21 cellular contexts compared by ENCODE assay signal in genomic region chr10:59887972-59888640, GRCh38. TPM values are rescaled to one million over a fixed set of nuclear protein-coding genes. Genes with fewer than 3 reads are reported as not detected.
DNase-seq lines count a peak whose midpoint lies in the region; ATAC-seq, FAIRE-seq and TF ChIP-seq lines count a peak whose summit lies in the region.
"Had no signal": no experiment of that assay in that cellular context is flagged by ENCODE, and none has a peak within 500 bp of the region (broad histone marks: within the 10 kb centered on the region; RNA-seq: fewer than 3 reads in every experiment).

No MANE protein-coding gene starts in this region.

- H3K9ac ChIP-seq in OCI-LY1 (ENCODE audit: low read length) (peak overlapping the region; percentile 15; the same call in 1 of the 2 replicates), GM12878 (ENCODE audit: control insufficient read depth, insufficient read depth, low read length) (no peak overlapping the region), trophoblast cell (ENCODE audit: low read length) (no peak overlapping the region)
- H3K9ac ChIP-seq: parathyroid adenoma had no signal

- TF ChIP-seq POLR2A in GM12878 (IDR thresholded peaks at IDR 0.05; ENCODE audit: low read depth, low read length) = no peak

- H3K9me2 ChIP-seq in OCI-LY1 (ENCODE audit: low read depth, low read length) = no peaks in the 10 kb centered on the region

- H3K4me1 ChIP-seq in OCI-LY1 (ENCODE audit: insufficient read depth, low read length, severe bottlenecking) (peaks cover 82% of the 10 kb centered on the region), GM12878 (ENCODE audit: control insufficient read depth, insufficient read depth, low read length) (peaks cover 41% of the 10 kb centered on the region), trophoblast cell (ENCODE audit: control insufficient read depth in 1 of 2, insufficient read depth in 2 of 2, low read length in 2 of 2) (peaks cover 15 to 16% of the 10 kb centered on the region in 2 experiments)
- H3K4me1 ChIP-seq: parathyroid adenoma had no signal

- POLR2A ChIA-PET in GM12878 (lab: Charles Lee) = interaction anchor here (0.8 kb wide), 2 partner anchors 17 to 20 kb away, joined by 3 read pairs; no protein-coding TSS in a partner anchor

- no peak for TF ChIP-seq EP300 in GM12878 (IDR thresholded peaks at IDR 0.05; ENCODE audit: borderline replicate concordance in 1 of 2, control insufficient read depth in 1 of 2, low read depth in 2 of 2, low read length in 2 of 2)

- no peak for TF ChIP-seq RAD21 in GM12878 (IDR thresholded peaks at IDR 0.05; ENCODE audit: insufficient read depth, low read depth, low read length)

- WGBS in GM12878 (ENCODE audit: insufficient coverage, insufficient replicate concordance, low lambda C conversion rate, missing lambda C conversion rate) = 80% methylated on average over 6 of the region's 6 CpGs
- WGBS in trophoblast cell (ENCODE audit: extremely low coverage, insufficient coverage, insufficient read length) = no CpG with 5 or more reads among the region's 6 CpGs

- no peak overlapping the region for H2BK12ac ChIP-seq in trophoblast cell (ENCODE audit: low read length)

- in situ Hi-C loops in GM12878 (cut with MboI) = no loop called here

- H4K12ac ChIP-seq in trophoblast cell (ENCODE audit: low read depth, low read length) = no peak overlapping the region

- H3K18ac ChIP-seq in trophoblast cell (ENCODE audit: low read length) = peak overlapping the region; percentile 28

- H3K4ac ChIP-seq in trophoblast cell (ENCODE audit: low read depth, low read length) = peak overlapping the region; percentile 61

- peak overlapping the region; percentile 33 for H3K4me3 Mint-ChIP-seq in T-helper 1 cell treated with Interleukin-12 subunit alpha and Interleukin-12 subunit beta and Interleukin-4 antibody, amounts not matched to agents 30 μg/mL and 1 μg/mL, for 36 hours

- H3K4me3 ChIP-seq in OCI-LY1 (ENCODE audit: low read depth, low read length, poor library complexity, severe bottlenecking) (no peak overlapping the region), GM12878 (no peak overlapping the region), trophoblast cell (ENCODE audit: low read depth, low read length) (no peak overlapping the region)
- H3K4me3 ChIP-seq: breast epithelium, upper lobe of left lung had no signal

- no peaks in the 10 kb centered on the region for H3K9me3 Mint-ChIP-seq in T-helper 1 cell treated with Interleukin-12 subunit alpha and Interleukin-12 subunit beta and Interleukin-4 antibody, amounts not matched to agents 30 μg/mL and 1 μg/mL, for 36 hours
- H3K9me3 Mint-ChIP-seq: CD14-positive monocyte had no signal

- H4K20me1 ChIP-seq in OCI-LY1 (ENCODE audit: insufficient read depth, low read length) = no peaks in the 10 kb centered on the region
- H4K20me1 ChIP-seq in GM12878 (ENCODE audit: control insufficient read depth, insufficient read depth) = 0 out of 2 replicates have a peak, but pooled peaks cover 3% of the 10 kb centered on the region

- no peak for TF ChIP-seq CTCF in OCI-LY1 (IDR thresholded peaks at IDR 0.05; ENCODE audit: low read length)
- TF ChIP-seq CTCF in GM12878 (IDR thresholded peaks at IDR 0.05 in 2 of 3, conservative IDR thresholded peaks at IDR 0.05 in 1 of 3; ENCODE audit: control insufficient read depth in 2 of 3, extremely low read depth in 1 of 3, insufficient read depth in 1 of 3, low read depth in 3 of 3, low read length in 3 of 3) = no peak

- H2AFZ ChIP-seq in OCI-LY1 (ENCODE audit: low read length) (no peak overlapping the region), GM12878 (ENCODE audit: control insufficient read depth, low read depth, low read length) (no peak overlapping the region), trophoblast cell (ENCODE audit: insufficient read depth, low read length, poor library complexity) (no peak overlapping the region)
- H2AFZ ChIP-seq: parathyroid adenoma had no signal

- H2BK5ac ChIP-seq in trophoblast cell (ENCODE audit: low read depth, low read length, poor library complexity) = peak overlapping the region; percentile 44

- H3K27ac Mint-ChIP-seq in T-helper 1 cell treated with Interleukin-12 subunit alpha and Interleukin-12 subunit beta and Interleukin-4 antibody, amounts not matched to agents 30 μg/mL and 1 μg/mL, for 36 hours = peak overlapping the region; percentile 71

- no peak for DNase-seq in T-helper 1 cell
- no peak for DNase-seq in GM12878 (ENCODE audit: low read depth, low spot score)
- peak in 1 of 2 donors; percentile 32 for DNase-seq in trophoblast cell
- no peak for DNase-seq in NCI-H1930 (lab: John Stamatoyannopoulos, UW)
- no peak for DNase-seq in NCI-H1436 treated with DMSO at 0.1 percent for 48 hours (lab: John Stamatoyannopoulos, UW)
- DNase-seq: 8988T; activated CD4-positive, alpha-beta T cell treated with anti-CD3 and anti-CD28 coated beads for 4 hours; activated effector memory CD4-positive, alpha-beta T cell treated with Interleukin-2 at 50 U/mL for 16 hours; hypothalamus; SHP77 treated with DMSO at 0.1 percent for 48 hours; stimulated activated CD4-positive, alpha-beta T cell treated with anti-CD3 and anti-CD28 coated beads, Interleukin-4, amount 100 ng/mL, for 24 hours; T-helper 9 cell; upper lobe of left lung had no signal

- SMC1A ChIA-PET in GM12878 (lab: Charles Lee; ENCODE audit: uncharacterized antibody, unreplicated experiment) = interaction anchor here (0.6 to 8.2 kb wide), 7 partner anchors 9 to 53 kb away, joined by 3 to 62 read pairs (median 5); partner anchors contain the start of gene CCDC6

- no peaks in the 10 kb centered on the region for H3K9me3 ChIP-seq in OCI-LY1 (ENCODE audit: low read length)
- no peaks in the 10 kb centered on the region for H3K9me3 ChIP-seq in GM12878 (replicated peaks; ENCODE audit: control insufficient read depth, insufficient read depth, low read length)
- H3K9me3 ChIP-seq in trophoblast cell (ENCODE audit: insufficient read depth, low read depth, low read length) = no peaks in the 10 kb centered on the region
- H3K9me3 ChIP-seq: breast epithelium, upper lobe of left lung had no signal

- H3K23ac ChIP-seq in trophoblast cell (ENCODE audit: low read length) = no peak overlapping the region

- peaks cover 2% of the 10 kb centered on the region for H3K79me1 ChIP-seq in trophoblast cell (ENCODE audit: low read length)

- no peaks in the 10 kb centered on the region for H3K27me3 ChIP-seq in OCI-LY1 (ENCODE audit: insufficient read depth, low read length)
- no peaks in the 10 kb centered on the region for H3K27me3 ChIP-seq in GM12878 (replicated peaks in 1 of 2; ENCODE audit: control insufficient read depth in 2 of 2, insufficient read depth in 2 of 2, low read length in 1 of 2)
- no peaks in the 10 kb centered on the region for H3K27me3 ChIP-seq in trophoblast cell (ENCODE audit: insufficient read depth, low read length)
- H3K27me3 ChIP-seq: breast epithelium, upper lobe of left lung had no signal

- no peaks in the 10 kb centered on the region for H3K27me3 Mint-ChIP-seq in T-helper 1 cell treated with Interleukin-12 subunit alpha and Interleukin-12 subunit beta and Interleukin-4 antibody, amounts not matched to agents 30 μg/mL and 1 μg/mL, for 36 hours (ENCODE audit: low read depth)

- H2AK5ac ChIP-seq in trophoblast cell (ENCODE audit: low read length) = no peak overlapping the region

- peaks cover 12% of the 10 kb centered on the region for H3K36me3 Mint-ChIP-seq in T-helper 1 cell treated with Interleukin-12 subunit alpha and Interleukin-12 subunit beta and Interleukin-4 antibody, amounts not matched to agents 30 μg/mL and 1 μg/mL, for 36 hours (ENCODE audit: low read depth)

- FAIRE-seq in GM12878 (lab: Jason Lieb, UNC) = no peak
- FAIRE-seq: GM12892 had no signal

- H4K91ac ChIP-seq in trophoblast cell (ENCODE audit: low read depth, low read length) = no peak overlapping the region

- peak overlapping the region; percentile 33 for H2BK120ac ChIP-seq in trophoblast cell (ENCODE audit: insufficient read depth, low read length, poor library complexity)

- ATAC-seq in GM12878 (no peak), HG02870 (IDR thresholded peaks at IDR 0.05; ENCODE audit: unreplicated experiment) (no peak)
- ATAC-seq: left lobe of liver had no signal

- peaks cover 83% of the 10 kb centered on the region for H3K4me1 Mint-ChIP-seq in T-helper 1 cell treated with Interleukin-12 subunit alpha and Interleukin-12 subunit beta and Interleukin-4 antibody, amounts not matched to agents 30 μg/mL and 1 μg/mL, for 36 hours (ENCODE audit: low read depth)

- H3K27ac ChIP-seq in OCI-LY1 (ENCODE audit: low read depth, low read length, poor library complexity, severe bottlenecking) = peak overlapping the region; percentile 62
- peak overlapping the region; percentile 18; the same call in 1 of the 2 replicates for H3K27ac ChIP-seq in GM12878 (ENCODE audit: control insufficient read depth, insufficient read depth)
- peak overlapping the region; percentile 36 for H3K27ac ChIP-seq in trophoblast cell (ENCODE audit: low read depth, low read length)
- H3K27ac ChIP-seq: breast epithelium, parathyroid adenoma, upper lobe of left lung had no signal

- H4K8ac ChIP-seq in trophoblast cell (ENCODE audit: low read depth, low read length) = no peak overlapping the region

- peak overlapping the region; percentile 71 for H3K14ac ChIP-seq in trophoblast cell (ENCODE audit: low read length)

- H3K4me2 ChIP-seq in OCI-LY1 (ENCODE audit: low read length) (peak overlapping the region; percentile 48; the same call in 1 of the 2 replicates), GM12878 (ENCODE audit: control insufficient read depth, insufficient read depth) (peak overlapping the region; percentile 17; the same call in 1 of the 2 replicates), trophoblast cell (ENCODE audit: low read length) (no peak overlapping the region)

- no TSS peak for BruUV-seq in GM12878 (replicated peaks; lab: Mats Ljungman, UMichigan)

- H3F3A ChIP-seq in OCI-LY1 (ENCODE audit: insufficient read depth, low read length) = no peaks in the 10 kb centered on the region

- H3K79me2 ChIP-seq in OCI-LY1 (ENCODE audit: insufficient read depth, low read length) (peaks cover 74% of the 10 kb centered on the region), GM12878 (ENCODE audit: control insufficient read depth, insufficient read depth, low read length) (peaks cover 63% of the 10 kb centered on the region), trophoblast cell (ENCODE audit: control insufficient read depth, insufficient read depth, low read length, poor library complexity) (peaks cover 25% of the 10 kb centered on the region)

- intact Hi-C loops in GM12878 (cut with micrococcal nuclease; ENCODE audit: unreplicated experiment) = no loop called here

- RAD21 ChIA-PET in GM12878 (lab: Charles Lee; ENCODE audit: unreplicated experiment) = interaction anchor here (1.0 to 1.9 kb wide), 4 partner anchors 12 to 23 kb away, joined by 4 to 7 read pairs (median 4); no protein-coding TSS in a partner anchor

- CTCF ChIA-PET in GM12878 (lab: Yijun Ruan, JAX) = interaction anchor here (0.9 to 2.0 kb wide), 6 partner anchors 15 to 57 kb away, joined by 3 to 8 read pairs (median 5); partner anchors contain the start of gene CCDC6

- peaks cover 33% of the 10 kb centered on the region for H3K36me3 ChIP-seq in OCI-LY1 (ENCODE audit: insufficient read depth, low read length)
- no peaks in the 10 kb centered on the region; a peak in 2 of 4 replicates for H3K36me3 ChIP-seq in GM12878 (ENCODE audit: control insufficient read depth in 2 of 2, insufficient read depth in 2 of 2, low read length in 1 of 2)
- H3K36me3 ChIP-seq in trophoblast cell (ENCODE audit: control insufficient read depth in 1 of 2, insufficient read depth in 2 of 2, low read length in 2 of 2) = peaks cover 9 to 14% of the 10 kb centered on the region in 2 experiments
- H3K36me3 ChIP-seq: breast epithelium, upper lobe of left lung had no signal

RNA-seq across cellular contexts. Expression of gene CCDC6, which starts 18.2 kb away (rescaled TPM):
- 43.8 and 44.1 TPM in 2 replicates for total RNA-seq in GM12878 (2013; cell fraction: nucleolus; rRNA removed)
- total RNA-seq in GM12878 (2014; rRNA removed) = 22.0 and 26.2 TPM in 2 replicates
- 22.7 and 25.2 TPM in 2 replicates for total RNA-seq in GM12878 (2014; rRNA removed; fragmentation: Illumina TruSeq; extraction: Trizol)
- total RNA-seq in GM12878 (2021) = 45.0 and 46.2 TPM in 2 replicates
- polyA plus RNA-seq in GM12878 (2011; ENCODE audit: low read depth) = 11.0 TPM
- 34.8 and 37.0 TPM in 2 replicates for polyA plus RNA-seq in GM12878 (2011; rRNA removed)
- polyA plus RNA-seq in GM12878 (2011; cell fraction: cytosol; rRNA removed) = 22.1 and 22.8 TPM in 2 replicates
- polyA plus RNA-seq in GM12878 (2011; cell fraction: nucleus; rRNA removed) = 19.7 and 20.8 TPM in 2 replicates
- polyA plus RNA-seq in GM12878 (2012) = 15.4 and 15.7 TPM in 2 replicates
- 34.8 and 40.7 TPM in 2 replicates for polyA plus RNA-seq in GM12878 (2014; fragmentation: Illumina TruSeq; extraction: Trizol)
- polyA plus RNA-seq in GM12878 (2014; fragmentation: Nextera tagmentation; extraction: Ambion mirVana) = 10 to 100 TPM; 11.8 to 12.3 TPM
- polyA plus RNA-seq in GM12878 (2014; rRNA removed) = 19.5 and 23.7 TPM in 2 replicates
- 10 to 100 TPM; 29.7 to 30.5 TPM for polyA plus RNA-seq in GM12878 (2016; fragmentation: Nextera tagmentation; extraction: Ambion mirVana)
- polyA minus RNA-seq in GM12878 (2011; rRNA and poly(A)+ RNA removed) = 52.4 and 62.0 TPM in 2 replicates
- 22.6 and 30.9 TPM in 2 replicates for polyA minus RNA-seq in GM12878 (2011; cell fraction: cytosol; rRNA and poly(A)+ RNA removed)
- 18.3 and 26.8 TPM in 2 replicates for polyA minus RNA-seq in GM12878 (2011; cell fraction: nucleus; rRNA and poly(A)+ RNA removed)
- 55.8 and 56.4 TPM in 2 replicates for polyA plus RNA-seq in trophoblast cell (2013)
